8 cellular contexts compared by ENCODE assay signal in the genomic region with DNA sequence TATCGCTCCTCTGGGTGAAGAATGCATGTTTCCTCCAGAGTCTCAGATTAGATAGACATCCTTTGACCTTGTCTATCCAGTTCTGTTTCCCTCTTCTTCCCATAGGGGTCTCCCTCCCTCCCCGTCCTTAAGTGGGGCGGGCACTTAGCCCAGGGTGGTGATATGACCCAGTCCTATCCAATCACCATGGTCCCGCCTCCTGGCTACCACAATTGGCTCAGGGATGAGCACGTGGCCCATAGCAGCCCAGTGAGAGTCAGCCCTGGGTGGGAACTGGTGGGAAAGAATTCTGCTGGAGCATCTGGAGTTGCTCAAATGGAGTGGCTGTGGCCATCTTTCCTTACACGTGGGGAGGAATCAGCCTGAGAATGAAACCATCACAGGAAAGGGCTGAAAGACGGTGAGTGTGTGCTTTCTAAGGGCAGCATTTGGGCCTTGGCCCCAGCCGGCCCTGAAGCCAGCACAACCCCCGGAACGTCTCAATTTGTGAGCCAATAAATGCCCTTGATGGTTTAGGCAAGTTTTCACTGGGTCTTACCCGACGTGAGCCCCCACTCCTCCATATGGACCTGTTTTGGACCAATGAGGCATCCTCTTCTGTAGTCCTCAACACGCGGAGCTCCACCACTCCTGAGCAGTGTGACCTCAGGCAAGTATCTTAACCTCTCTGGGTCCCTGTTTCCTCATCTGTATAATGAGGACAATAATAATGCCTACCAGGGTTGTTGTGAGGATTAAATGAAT. TPM values are rescaled to one million over a fixed set of nuclear protein-coding genes. Genes with fewer than 3 reads are reported as not detected.
A peak's percentile ranks its signal among the peaks of the same experiment; 100 is the strongest.
DNase-seq lines count a peak whose midpoint lies in the region; ATAC-seq lines count a peak whose summit lies in the region.

No MANE protein-coding gene starts in this region.

- no peak overlapping the region for H3K23ac ChIP-seq in neuronal stem cell (ENCODE audit: low read depth, low read length, poor library complexity)

- no peak overlapping the region for H2BK120ac ChIP-seq in neuronal stem cell (ENCODE audit: low read depth, low read length)

- peaks cover 16 to 49% of the 10 kb centered on the region in 2 donors for H3K36me3 ChIP-seq in neuronal stem cell (replicated peaks in 1 of 2; ENCODE audit: control insufficient read depth in 2 of 2, insufficient read depth in 2 of 2, low read length in 2 of 2)
- H3K36me3 ChIP-seq in effector memory CD4-positive, alpha-beta T cell (ENCODE audit: control insufficient read depth, insufficient read depth, low read length), result no peaks in the 10 kb centered on the region

- no peak overlapping the region for H2BK15ac ChIP-seq in neuronal stem cell (ENCODE audit: low read length)

- H3K4me1 Mint-ChIP-seq in activated naive CD4-positive, alpha-beta T cell treated with anti-CD3 and anti-CD28 coated beads, Interleukin-2, amount 50 U/mL, for 24 hours, result peaks cover 27% of the 10 kb centered on the region

- H2AFZ ChIP-seq in neuronal stem cell (ENCODE audit: low read length), result peak overlapping the region; percentile 69

- peaks cover 14 to 20% of the 10 kb centered on the region in 2 donors for H3K4me1 ChIP-seq in neuronal stem cell (ENCODE audit: control insufficient read depth in 2 of 2, insufficient read depth in 1 of 2, low read depth in 1 of 2, low read length in 2 of 2)
- peaks cover 4% of the 10 kb centered on the region for H3K4me1 ChIP-seq in effector memory CD4-positive, alpha-beta T cell (ENCODE audit: control insufficient read depth, insufficient read depth, low read length, poor library complexity, severe bottlenecking)

- no peak overlapping the region for H3K9ac ChIP-seq in neuronal stem cell (ENCODE audit: low read depth, low read length, poor library complexity)

- H3K9me3 Mint-ChIP-seq in activated naive CD4-positive, alpha-beta T cell treated with anti-CD3 and anti-CD28 coated beads, Interleukin-2, amount 50 U/mL, for 24 hours, result no peaks in the 10 kb centered on the region

- H2BK12ac ChIP-seq in neuronal stem cell (ENCODE audit: low read length), result no peak overlapping the region

- H4K91ac ChIP-seq in neuronal stem cell (ENCODE audit: low read depth, low read length, poor library complexity), result no peak overlapping the region

- no peaks in the 10 kb centered on the region for H3K36me3 Mint-ChIP-seq in activated naive CD4-positive, alpha-beta T cell treated with anti-CD3 and anti-CD28 coated beads, Interleukin-2, amount 50 U/mL, for 24 hours

- H2BK5ac ChIP-seq in neuronal stem cell (ENCODE audit: low read length), result no peak overlapping the region

- no peak overlapping the region for H3K4ac ChIP-seq in neuronal stem cell (ENCODE audit: low read length)

- no CpG with 5 or more reads among the region's 14 CpGs for WGBS in neuronal stem cell (ENCODE audit: extremely low coverage in 2 of 2, insufficient read length in 2 of 2, insufficient replicate concordance in 1 of 2), 2 donors

- no peak for ATAC-seq in HG02938 (IDR thresholded peaks at IDR 0.05; ENCODE audit: unreplicated experiment)

- DNase-seq in EL (peak; percentile 94), HT-29 (ENCODE audit: low spot score) (peak; percentile 86), NOMO-1 (lab: John Stamatoyannopoulos, UW; ENCODE audit: unreplicated experiment in 2 of 2) (peak; percentile 74 to 86), head of caudate nucleus (peak; percentile 65 to 95 (median 89)), neuronal stem cell (ENCODE audit: low spot score) (peak; percentile 65)
- no peak for DNase-seq in effector memory CD4-positive, alpha-beta T cell

- intact Hi-C loops in head of caudate nucleus (cut with DNase I), result no loop called here

- H3K27me3 Mint-ChIP-seq in activated naive CD4-positive, alpha-beta T cell treated with anti-CD3 and anti-CD28 coated beads, Interleukin-2, amount 50 U/mL, for 24 hours, result no peaks in the 10 kb centered on the region

- peaks cover 2% of the 10 kb centered on the region for H3K79me1 ChIP-seq in neuronal stem cell (ENCODE audit: low read depth, low read length)

- H3K18ac ChIP-seq in neuronal stem cell (ENCODE audit: low read length), result no peak overlapping the region

- H3K27me3 ChIP-seq in neuronal stem cell (ENCODE audit: control insufficient read depth in 3 of 3, insufficient read depth in 3 of 3, low read depth in 1 of 3, low read length in 3 of 3), result no peaks in the 10 kb centered on the region
- H3K27me3 ChIP-seq in effector memory CD4-positive, alpha-beta T cell (replicated peaks; ENCODE audit: control insufficient read depth, insufficient read depth, low read length, poor library complexity, severe bottlenecking), result no peaks in the 10 kb centered on the region

- peak overlapping the region; percentile 23 for H3K27ac Mint-ChIP-seq in activated naive CD4-positive, alpha-beta T cell treated with anti-CD3 and anti-CD28 coated beads, Interleukin-2, amount 50 U/mL, for 24 hours

- no peak overlapping the region for H3K27ac ChIP-seq in neuronal stem cell (replicated peaks; ENCODE audit: low read length)
- no peak overlapping the region for H3K27ac ChIP-seq in effector memory CD4-positive, alpha-beta T cell (ENCODE audit: insufficient read depth, low read length, poor library complexity, severe bottlenecking)

- no peak overlapping the region for H4K8ac ChIP-seq in neuronal stem cell (ENCODE audit: low read depth, low read length)

- no peak overlapping the region for H3K14ac ChIP-seq in neuronal stem cell (ENCODE audit: low read length)

- H3K9me3 ChIP-seq in neuronal stem cell (replicated peaks in 1 of 2; ENCODE audit: control insufficient read depth in 2 of 2, insufficient read depth in 1 of 2, low read depth in 1 of 2, low read length in 2 of 2), result no peaks in the 10 kb centered on the region
- no peaks in the 10 kb centered on the region for H3K9me3 ChIP-seq in effector memory CD4-positive, alpha-beta T cell (ENCODE audit: control insufficient read depth, low read length)

- no peak overlapping the region for H3K4me2 ChIP-seq in neuronal stem cell (ENCODE audit: insufficient read depth, low read length, poor library complexity, severe bottlenecking)

- H3K4me3 ChIP-seq in neuronal stem cell (ENCODE audit: low read length in 2 of 2), result peak overlapping the region in 1 of 2 donors; percentile 53
- no peak overlapping the region for H3K4me3 ChIP-seq in effector memory CD4-positive, alpha-beta T cell (ENCODE audit: insufficient read depth, low read depth, low read length, poor library complexity, severe bottlenecking)

- no peak overlapping the region for H3K4me3 Mint-ChIP-seq in activated naive CD4-positive, alpha-beta T cell treated with anti-CD3 and anti-CD28 coated beads, Interleukin-2, amount 50 U/mL, for 24 hours

- no peak overlapping the region for H2AK5ac ChIP-seq in neuronal stem cell (ENCODE audit: low read depth, low read length)

RNA-seq across cellular contexts. Expression of gene MLXIP, which starts 14.3 kb away (rescaled TPM):
- 22.8 and 31.3 TPM in 2 replicates for total RNA-seq in HT-29 (2014; rRNA removed; shearing (Covaris generic))
- polyA plus RNA-seq in neuronal stem cell (2013, experiment 1 of 2), result 18.3 TPM
- 18.1 TPM for polyA plus RNA-seq in neuronal stem cell (2013, experiment 2 of 2)

RNA-seq across cellular contexts. Expression of gene BCL7A, which starts 42.5 kb away (rescaled TPM):
- total RNA-seq in HT-29 (2014; rRNA removed; shearing (Covaris generic)), result 8.3 and 11.0 TPM in 2 replicates
- 31.6 TPM for polyA plus RNA-seq in neuronal stem cell (2013, experiment 1 of 2)
- polyA plus RNA-seq in neuronal stem cell (2013, experiment 2 of 2), result 32.9 TPM

Comparison
In these comparisons a context has a peak if more than half of its experiments do, and no peak if none do; other contexts are left out.
1. DNase-seq: peak in EL (single experiment), HT-29 (single experiment), NOMO-1 (2 of 2), head of caudate nucleus (42 of 42) and neuronal stem cell (single experiment); none in effector memory CD4-positive, alpha-beta T cell (0 of 3).